In the genomic region with DNA sequence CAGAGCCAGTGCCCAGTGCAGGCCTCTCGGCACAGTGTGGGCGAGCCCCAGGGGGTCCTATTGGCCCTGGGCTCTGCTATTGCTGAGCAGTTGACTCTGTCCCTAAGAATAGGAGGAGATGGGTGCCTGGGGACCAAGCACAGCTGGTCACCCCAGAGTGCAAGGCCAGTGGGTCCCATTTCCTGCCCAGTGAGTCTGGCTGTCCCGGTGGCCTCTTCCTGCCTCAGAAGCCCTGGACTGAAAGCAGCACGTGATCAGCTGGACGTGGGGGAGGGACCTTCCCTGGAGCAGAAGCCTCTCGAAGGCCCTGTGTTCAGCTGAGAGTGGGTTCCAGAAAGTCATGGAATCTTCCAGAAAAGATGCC, we compare ENCODE assay signal across 25 cellular contexts. TPM values are rescaled to one million over a fixed set of nuclear protein-coding genes. Genes with fewer than 3 reads are reported as not detected.
A peak's percentile ranks its signal among the peaks of the same experiment; 100 is the strongest.
DNase-seq lines count a peak whose midpoint lies in the region; ATAC-seq, FAIRE-seq and TF ChIP-seq lines count a peak whose summit lies in the region.
"Had no signal": no experiment of that assay in that cellular context is flagged by ENCODE, and none has a peak within 500 bp of the region (broad histone marks: within the 10 kb centered on the region; RNA-seq: fewer than 3 reads in every experiment).

No MANE protein-coding gene starts in this region.

- POLR2A ChIA-PET in K562 (lab: Yijun Ruan, JAX) = interaction anchor here (0.5 to 0.6 kb wide), 2 partner anchors 215 to 974 kb away, joined by 3 to 4 read pairs; no protein-coding TSS in a partner anchor
- POLR2A ChIA-PET in HepG2 (lab: Yijun Ruan, JAX) = no interaction called here

- H3K79me2 ChIP-seq in Karpas-422 (ENCODE audit: low read length) = no peaks in the 10 kb centered on the region
- H3K79me2 ChIP-seq in K562 (ENCODE audit: control insufficient read depth, insufficient read depth, low read length) = no peaks in the 10 kb centered on the region
- H3K79me2 ChIP-seq in HepG2 (ENCODE audit: insufficient read depth, low read length) = no peaks in the 10 kb centered on the region

- TF ChIP-seq POLR2A in K562 (conservative IDR thresholded peaks at IDR 0.05) (no peak), HepG2 (IDR thresholded peaks at IDR 0.05; ENCODE audit: insufficient read depth in 1 of 2, low read depth in 2 of 2, low read length in 2 of 2) (no peak)

- intact Hi-C loops in K562 (cut with micrococcal nuclease) (no loop called here), HepG2 (cut with micrococcal nuclease; ENCODE audit: unreplicated experiment) (no loop called here), sciatic nerve (cut with DNase I) (no loop called here), head of caudate nucleus (cut with DNase I) (no loop called here)

- H3K4me1 ChIP-seq in Karpas-422 (ENCODE audit: low read length) (peaks cover 31% of the 10 kb centered on the region), K562 (replicated peaks in 1 of 2; ENCODE audit: control insufficient read depth in 2 of 2, insufficient read depth in 2 of 2, low read length in 2 of 2) (peaks cover 0 to 29% of the 10 kb centered on the region in 2 experiments; a peak in 3 of 5 replicates), HepG2 (ENCODE audit: insufficient read depth, low read length) (peaks cover 10% of the 10 kb centered on the region; the same call in 1 of the 2 replicates)

- no peak for ATAC-seq in K562
- peak; percentile 24 for ATAC-seq in HepG2
- peak; percentile 15 for ATAC-seq in sciatic nerve
- no peak for ATAC-seq in HG02981 (IDR thresholded peaks at IDR 0.05; ENCODE audit: unreplicated experiment)
- ATAC-seq in activated naive CD4-positive, alpha-beta T cell treated with anti-CD3 and anti-CD28 coated beads, Interleukin-2, amount 50 U/mL, for 72 hours = no peak

- CTCF ChIA-PET in K562 (lab: Yijun Ruan, JAX; ENCODE audit: low intra/inter-chr PET ratio) = no interaction called here
- CTCF ChIA-PET in HepG2 (lab: Yijun Ruan, JAX; ENCODE audit: low intra/inter-chr PET ratio, low total read pairs) = no interaction called here

- DNase-seq in Karpas-422 = no peak
- no peak for DNase-seq in K562 (ENCODE audit: extremely low read depth in 1 of 4, low spot score in 3 of 4)
- no peak for DNase-seq in HepG2 (ENCODE audit: low spot score)
- no peak for DNase-seq in sciatic nerve (ENCODE audit: low spot score)
- no peak for DNase-seq in activated naive CD4-positive, alpha-beta T cell treated with anti-CD3 and anti-CD28 coated beads, Interleukin-2, amount 50 U/mL, for 72 hours (ENCODE audit: low spot score in 2 of 2)
- DNase-seq in head of caudate nucleus = no peak
- DNase-seq: activated CD4-positive, alpha-beta T cell treated with anti-CD3 and anti-CD28 coated beads for 48 hours; CD4-positive, alpha-beta memory T cell; DMS153; effector CD8-positive, alpha-beta T cell; erythroblast; foreskin fibroblast; KG1; naive B cell; NCI-H1930; NCI-H2227 treated with DMSO at 0.1 percent for 48 hours; NCI-H774; SIG-M5; stimulated activated CD4-positive, alpha-beta T cell treated with anti-CD3 and anti-CD28 coated beads, Interleukin-1b, Interleukin-23, amount 100 ng/mL, for 48 hours had no signal

- H3K36me3 ChIP-seq in Karpas-422 (ENCODE audit: insufficient read depth, low read length) (no peaks in the 10 kb centered on the region), K562 (ENCODE audit: control insufficient read depth, insufficient read depth, low read length) (no peaks in the 10 kb centered on the region), HepG2 (replicated peaks in 1 of 2; ENCODE audit: control insufficient read depth in 1 of 2, insufficient read depth in 2 of 2, low read length in 2 of 2) (no peaks in the 10 kb centered on the region)
- H3K36me3 ChIP-seq: suprapubic skin had no signal

- no peak overlapping the region for H3K4me3 ChIP-seq in Karpas-422 (ENCODE audit: low read length)
- no peak overlapping the region for H3K4me3 ChIP-seq in K562
- no peak overlapping the region; a peak in 1 of 6 replicates for H3K4me3 ChIP-seq in HepG2 (replicated peaks in 1 of 3; ENCODE audit: insufficient read depth in 1 of 3, low read depth in 2 of 3, low read length in 3 of 3)
- H3K4me3 ChIP-seq: suprapubic skin had no signal

- 67% methylated on average over 3 of the region's 6 CpGs for WGBS in K562 (ENCODE audit: insufficient coverage, low coverage, missing lambda C conversion rate)
- WGBS in HepG2 (ENCODE audit: low lambda C conversion rate) = 9% methylated on average over 4 of the region's 6 CpGs

- H4K20me1 ChIP-seq in Karpas-422 (ENCODE audit: insufficient read depth, low read depth, low read length) (no peaks in the 10 kb centered on the region), K562 (replicated peaks; ENCODE audit: control insufficient read depth, insufficient read depth, low read length) (no peaks in the 10 kb centered on the region), HepG2 (ENCODE audit: insufficient read depth, low read length) (no peaks in the 10 kb centered on the region)

- TF ChIP-seq CTCF in K562 (IDR thresholded peaks at IDR 0.05 in 2 of 3, conservative IDR thresholded peaks at IDR 0.05 in 1 of 3; ENCODE audit: insufficient read depth in 2 of 3, low read depth in 1 of 3, low read length in 3 of 3) (no peak), HepG2 (CRISPR knock-in tag; IDR thresholded peaks at IDR 0.05) (no peak)

- H3K27me3 ChIP-seq in Karpas-422 (ENCODE audit: low read length) = no peaks in the 10 kb centered on the region
- no peaks in the 10 kb centered on the region for H3K27me3 ChIP-seq in K562 (ENCODE audit: control insufficient read depth in 2 of 2, insufficient read depth in 2 of 2, low read length in 2 of 2)
- peaks cover 2 to 12% of the 10 kb centered on the region in 2 experiments; a peak in 4 of 5 replicates for H3K27me3 ChIP-seq in HepG2 (ENCODE audit: control insufficient read depth in 1 of 2, insufficient read depth in 2 of 2, low read length in 2 of 2)
- H3K27me3 ChIP-seq: suprapubic skin had no signal

- H2AFZ ChIP-seq in Karpas-422 (ENCODE audit: low read length) (no peak overlapping the region), K562 (ENCODE audit: low read depth, low read length) (0 out of 2 replicates have a peak overlapping the region, but pooled peaks have one; percentile 63), HepG2 (ENCODE audit: low read length) (no peak overlapping the region)

- H3K9me3 ChIP-seq in Karpas-422 (ENCODE audit: low read length) = no peaks in the 10 kb centered on the region
- no peaks in the 10 kb centered on the region for H3K9me3 ChIP-seq in K562 (replicated peaks; ENCODE audit: control insufficient read depth, insufficient read depth, low read depth, low read length)
- H3K9me3 ChIP-seq in HepG2 (ENCODE audit: low read length) = no peaks in the 10 kb centered on the region
- H3K9me3 ChIP-seq: suprapubic skin had no signal

- no peaks in the 10 kb centered on the region for H3K36me3 Mint-ChIP-seq in activated naive CD4-positive, alpha-beta T cell treated with anti-CD3 and anti-CD28 coated beads, Interleukin-2, amount 50 U/mL, for 72 hours
- H3K36me3 Mint-ChIP-seq: activated naive CD8-positive, alpha-beta T cell; CD4-positive, alpha-beta memory T cell; memory B cell; naive B cell had no signal

- FAIRE-seq in K562 (lab: Jason Lieb, UNC) = no peak
- FAIRE-seq in HepG2 (lab: Jason Lieb, UNC) = no peak
- FAIRE-seq: islet of Langerhans had no signal

- H3K9me3 Mint-ChIP-seq in activated naive CD4-positive, alpha-beta T cell treated with anti-CD3 and anti-CD28 coated beads, Interleukin-2, amount 50 U/mL, for 72 hours = peaks cover 0 to 6% of the 10 kb centered on the region in 2 donors
- H3K9me3 Mint-ChIP-seq: activated T-helper 1 cell treated with anti-CD3 and anti-CD28 coated beads, Interleukin-12 subunit alpha, Interleukin-12 subunit beta, Interleukin-2, Interleukin-4 antibody, amounts not matched to agents 30 ng/mL and 10 ng/mL and 1 ng/mL, durations not matched to agents 14 hours and 24 hours and 36 hours; CD4-positive, alpha-beta memory T cell; memory B cell; naive B cell had no signal

- in situ Hi-C loops in K562 (cut with MboI) = no loop called here
- in situ Hi-C loops in HepG2 (cut with HindIII; ENCODE audit: extremely low pct_ligation_motif_present, low pct_unique_long_range_greater_than_20kb) = no loop called here

- H3K27ac ChIP-seq in Karpas-422 (ENCODE audit: low read length) = peak overlapping the region; percentile 85
- H3K27ac ChIP-seq in K562 (ENCODE audit: extremely low read depth, low read depth, low read length) = no peak overlapping the region
- H3K27ac ChIP-seq in HepG2 (ENCODE audit: extremely low read length, insufficient read depth, low read length) = no peak overlapping the region
- H3K27ac ChIP-seq: suprapubic skin had no signal

- peak overlapping the region in 1 of 2 donors; percentile 9 for H3K27ac Mint-ChIP-seq in activated naive CD4-positive, alpha-beta T cell treated with anti-CD3 and anti-CD28 coated beads, Interleukin-2, amount 50 U/mL, for 72 hours
- H3K27ac Mint-ChIP-seq: activated naive CD8-positive, alpha-beta T cell; memory B cell had no signal

- peak overlapping the region; percentile 37; the same call in 1 of the 2 replicates for H3K9ac ChIP-seq in Karpas-422 (ENCODE audit: low read length)
- peak overlapping the region in 1 of 2 experiments; percentile 45; a peak in 2 of 4 replicates for H3K9ac ChIP-seq in K562 (ENCODE audit: insufficient read depth in 1 of 2, low read depth in 2 of 2, low read length in 2 of 2)
- H3K9ac ChIP-seq in HepG2 (ENCODE audit: insufficient read depth, low read depth, low read length) = peak overlapping the region; percentile 23; the same call in 1 of the 2 replicates

- TF ChIP-seq EP300 in K562 (IDR thresholded peaks at IDR 0.05; ENCODE audit: low read length) = no peak
- no peak for TF ChIP-seq EP300 in HepG2 (IDR thresholded peaks at IDR 0.05; ENCODE audit: low read depth in 2 of 2, low read length in 2 of 2)
- TF ChIP-seq EP300 in HepG2 (CRISPR knock-in tag; IDR thresholded peaks at IDR 0.05; ENCODE audit: borderline replicate concordance) = no peak

- no peak overlapping the region for H3K4me2 ChIP-seq in Karpas-422 (ENCODE audit: low read depth, low read length, poor library complexity, severe bottlenecking)
- H3K4me2 ChIP-seq in K562 (ENCODE audit: insufficient read depth, low read length) = no peak overlapping the region
- 0 out of 2 replicates have a peak overlapping the region, but pooled peaks have one; percentile 24 for H3K4me2 ChIP-seq in HepG2 (ENCODE audit: low read depth, low read length)

- no peak for TF ChIP-seq RAD21 in K562 (CRISPR knock-in tag; conservative IDR thresholded peaks at IDR 0.05 in 1 of 2, IDR thresholded peaks at IDR 0.05 in 1 of 2)
- TF ChIP-seq RAD21 in HepG2 (CRISPR knock-in tag; IDR thresholded peaks at IDR 0.05) = no peak

- no peaks in the 10 kb centered on the region for H3K9me1 ChIP-seq in K562 (ENCODE audit: control insufficient read depth, insufficient read depth, low read length)

- H3K9me2 ChIP-seq in Karpas-422 (replicated peaks; ENCODE audit: insufficient read depth, low read length) = no peaks in the 10 kb centered on the region

- BruUV-seq in K562 (replicated peaks; lab: Mats Ljungman, UMichigan) (no TSS peak), HepG2 (replicated peaks; lab: Mats Ljungman, UMichigan) (no TSS peak)

RNA-seq across cellular contexts. Expression of gene PWWP2B, which starts 42.0 kb away (rescaled TPM):
- 1.4 and 3.7 TPM in 2 replicates for total RNA-seq in Karpas-422 (2014; rRNA removed; shearing (Covaris generic); ENCODE audit: low replicate concordance)
- total RNA-seq in K562 (2011; cell fraction: chromatin; rRNA removed; ENCODE audit: low replicate concordance) = 1.1 and 5.8 TPM in 2 replicates
- 5.5 and 6.5 TPM in 2 replicates for total RNA-seq in K562 (2011; cell fraction: nucleolus; rRNA removed)
- total RNA-seq in K562 (2011; cell fraction: nucleoplasm; rRNA removed) = 3.1 and 3.2 TPM in 2 replicates
- total RNA-seq in K562 (2014; rRNA removed) = 7.5 and 10.4 TPM in 2 replicates
- 0.64 and 0.80 TPM in 2 replicates for total RNA-seq in K562 (2014; rRNA removed; fragmentation: Illumina TruSeq; extraction: Trizol)
- 2.0 and 2.7 TPM in 2 replicates for total RNA-seq in K562 (2015; rRNA removed; fragmentation: Illumina TruSeq; extraction: Trizol)
- 9.2 and 9.8 TPM in 2 replicates for total RNA-seq in K562 (2021)
- polyA plus RNA-seq in K562 (2011; rRNA removed) = 1.2 and 1.7 TPM in 2 replicates
- polyA plus RNA-seq in K562 (2011; cell fraction: cytosol; rRNA removed) = 2.3 and 7.4 TPM in 2 replicates
- 3.1 and 5.8 TPM in 2 replicates for polyA plus RNA-seq in K562 (2011; cell fraction: nucleus; rRNA removed)
- polyA plus RNA-seq in K562 (2012) = 3.8 and 4.8 TPM in 2 replicates
- polyA plus RNA-seq in K562 (2014; fragmentation: Illumina TruSeq; extraction: Trizol) = 0.24 and 1.2 TPM in 2 replicates
- polyA plus RNA-seq in K562 (2014; fragmentation: Nextera tagmentation; extraction: Ambion mirVana) = under 1 TPM in 1 of 2 experiments, not detected in 1; 0.07 TPM
- 3.3 and 4.3 TPM in 2 replicates for polyA plus RNA-seq in K562 (2014; rRNA removed)
- 0.57 and 1.3 TPM in 2 replicates for polyA minus RNA-seq in K562 (2011; rRNA and poly(A)+ RNA removed)
- polyA minus RNA-seq in K562 (2011; cell fraction: cytosol; rRNA and poly(A)+ RNA removed) = 2.9 and 4.0 TPM in 2 replicates
- 2.0 and 2.8 TPM in 2 replicates for polyA minus RNA-seq in K562 (2011; cell fraction: nucleus; rRNA and poly(A)+ RNA removed)
- total RNA-seq in HepG2 (2016; rRNA removed; fragmentation: Illumina TruSeq; extraction: Trizol) = 3.5 and 4.7 TPM in 2 replicates
- 1.3 and 1.8 TPM in 2 replicates for total RNA-seq in HepG2 (2016; cell fraction: cytosol; rRNA removed; fragmentation: Illumina TruSeq; extraction: Trizol; ENCODE audit: low read depth)
- total RNA-seq in HepG2 (2016; cell fraction: insoluble cytoplasmic fraction; rRNA removed; fragmentation: Illumina TruSeq; extraction: Trizol) = 3.2 and 5.1 TPM in 2 replicates
- 3.2 and 3.7 TPM in 2 replicates for total RNA-seq in HepG2 (2016; cell fraction: membrane; rRNA removed; fragmentation: Illumina TruSeq; extraction: Trizol)
- 2.9 and 3.1 TPM in 2 replicates for total RNA-seq in HepG2 (2016; cell fraction: nucleus; rRNA removed; fragmentation: Illumina TruSeq; extraction: Trizol)
- polyA plus RNA-seq in HepG2 (2011; rRNA removed) = 2.3 and 3.7 TPM in 2 replicates
- 3.1 and 4.4 TPM in 2 replicates for polyA plus RNA-seq in HepG2 (2011; cell fraction: cytosol; rRNA removed)
- 12.7 and 14.5 TPM in 2 replicates for polyA plus RNA-seq in HepG2 (2011; cell fraction: nucleus; rRNA removed)
- polyA plus RNA-seq in HepG2 (2012) = 2.3 and 4.1 TPM in 2 replicates
- polyA plus RNA-seq in HepG2 (2016; cell fraction: cytosol; fragmentation: Illumina TruSeq; extraction: Trizol; ENCODE audit: low read depth) = 1.2 and 1.3 TPM in 2 replicates
- 2.8 and 3.2 TPM in 2 replicates for polyA plus RNA-seq in HepG2 (2016; cell fraction: insoluble cytoplasmic fraction; fragmentation: Illumina TruSeq; extraction: Trizol; ENCODE audit: low read depth)
- polyA plus RNA-seq in HepG2 (2016; cell fraction: membrane; fragmentation: Illumina TruSeq; extraction: Trizol; ENCODE audit: low read depth) = 2.2 and 2.3 TPM in 2 replicates
- polyA plus RNA-seq in HepG2 (2016; cell fraction: nucleus; fragmentation: Illumina TruSeq; extraction: Trizol; ENCODE audit: insufficient read depth, low read depth) = 5.4 and 5.6 TPM in 2 replicates
- polyA minus RNA-seq in HepG2 (2011; rRNA and poly(A)+ RNA removed; ENCODE audit: low replicate concordance) = 3.9 and 6.3 TPM in 2 replicates
- 4.8 and 5.9 TPM in 2 replicates for polyA minus RNA-seq in HepG2 (2011; cell fraction: cytosol; rRNA and poly(A)+ RNA removed)
- 2.7 and 3.5 TPM in 2 replicates for polyA minus RNA-seq in HepG2 (2011; cell fraction: nucleus; rRNA and poly(A)+ RNA removed)
- 13.3 TPM for total RNA-seq in sciatic nerve
- 1 to 10 TPM in 1 of 2 donors, under 1 TPM in 1; 0.64 to 4.3 TPM for total RNA-seq in activated naive CD4-positive, alpha-beta T cell treated with anti-CD3 and anti-CD28 coated beads, Interleukin-2, amount 50 U/mL, for 72 hours

Comparison
In these comparisons a context has a peak if more than half of its experiments do, and no peak if none do; other contexts are left out.
1. ATAC-seq: peak in HepG2 (single experiment) and sciatic nerve (single experiment); none in K562 (single experiment), HG02981 (single experiment) and activated naive CD4-positive, alpha-beta T cell treated with anti-CD3 and anti-CD28 coated beads, Interleukin-2, amount 50 U/mL, for 72 hours (0 of 2).